In genomic region chr22:40792451-40792850, GRCh38 we compare ENCODE assay signal across 31 cellular contexts.
"Had no signal": no experiment of that assay in that cellular context is flagged by ENCODE, and none has a peak within 500 bp of the region (broad histone marks: within the 10 kb centered on the region; RNA-seq: fewer than 3 reads in every experiment).

No MANE protein-coding gene starts in this region.

- H3K9me3 ChIP-seq: adrenal gland, body of pancreas, breast epithelium had no signal

- H3K27ac ChIP-seq: body of pancreas, breast epithelium, KMS-11, RWPE1, WERI-Rb-1 had no signal

- H3K9ac ChIP-seq: KMS-11 had no signal

- H3K4me3 ChIP-seq: adrenal gland, body of pancreas, breast epithelium had no signal

- H3K27ac Mint-ChIP-seq: activated CD4-positive, alpha-beta memory T cell treated with anti-CD3 and anti-CD28 coated beads, Interleukin-2, amount 10 ng/mL, durations not matched to agents 7 days and 5 days; activated naive CD4-positive, alpha-beta T cell treated with anti-CD3 and anti-CD28 coated beads, Interleukin-2, amount 10 ng/mL, durations not matched to agents 7 days and 5 days; activated naive CD8-positive, alpha-beta T cell treated with anti-CD3 and anti-CD28 coated beads, Interleukin-2, amount 10 ng/mL, durations not matched to agents 7 days and 5 days; activated T-cell treated with anti-CD3 and anti-CD28 coated beads, Interleukin-2, amount 50 U/mL, for 24 hours had no signal

- H3K27me3 Mint-ChIP-seq: activated CD4-positive, alpha-beta memory T cell treated with anti-CD3 and anti-CD28 coated beads, Interleukin-2, amount 10 ng/mL, durations not matched to agents 7 days and 5 days; activated naive CD4-positive, alpha-beta T cell treated with anti-CD3 and anti-CD28 coated beads, Interleukin-2, amount 10 ng/mL, durations not matched to agents 7 days and 5 days; activated naive CD8-positive, alpha-beta T cell treated with anti-CD3 and anti-CD28 coated beads, Interleukin-2, amount 10 ng/mL, durations not matched to agents 7 days and 5 days; activated T-cell treated with anti-CD3 and anti-CD28 coated beads, Interleukin-2, amount 50 U/mL, for 24 hours had no signal

- ATAC-seq: body of pancreas, PC-3, Right ventricle myocardium inferior had no signal

- H3K4me3 Mint-ChIP-seq: activated CD4-positive, alpha-beta memory T cell treated with anti-CD3 and anti-CD28 coated beads, Interleukin-2, amount 10 ng/mL, durations not matched to agents 7 days and 5 days; activated naive CD4-positive, alpha-beta T cell treated with anti-CD3 and anti-CD28 coated beads, Interleukin-2, amount 10 ng/mL, durations not matched to agents 7 days and 5 days; activated naive CD8-positive, alpha-beta T cell treated with anti-CD3 and anti-CD28 coated beads, Interleukin-2, amount 10 ng/mL, durations not matched to agents 7 days and 5 days; activated T-cell treated with anti-CD3 and anti-CD28 coated beads, Interleukin-2, amount 50 U/mL, for 24 hours had no signal

- DNase-seq: activated CD4-positive, alpha-beta memory T cell treated with anti-CD3 and anti-CD28 coated beads, Interleukin-2, amount 10 ng/mL, durations not matched to agents 7 days and 5 days; activated CD4-positive, alpha-beta T cell treated with anti-CD3 and anti-CD28 coated beads for 1 hour; activated CD4-positive, alpha-beta T cell treated with anti-CD3 and anti-CD28 coated beads for 48 hours; activated CD4-positive, CD25-positive, alpha-beta regulatory T cell; activated gamma-delta T cell treated with Interleukin-2 at 50 U/mL for 16 hours; activated naive CD4-positive, alpha-beta T cell treated with anti-CD3 and anti-CD28 coated beads, Interleukin-2, amount 10 ng/mL, durations not matched to agents 7 days and 5 days; activated naive CD8-positive, alpha-beta T cell treated with anti-CD3 and anti-CD28 coated beads, Interleukin-2, amount 10 ng/mL, durations not matched to agents 7 days and 5 days; activated T-cell treated with anti-CD3 and anti-CD28 coated beads, Interleukin-2, amount 50 U/mL, for 24 hours; body of pancreas; NCI-H1092 treated with DMSO at 0.1 percent for 48 hours; NCI-H1417; NCI-H146; NCI-H187; NCI-H2029 treated with DMSO at 0.1 percent for 48 hours; NCI-H2107; NCI-H2171; NCI-H510A; NCI-H526; NCI-H748 treated with DMSO at 0.1 percent for 48 hours; NK-92 treated with Interleukin-12 subunit alpha and Interleukin-12 subunit beta, amount 100 ng/mL, for 24 hours; PC-3; SIG-M5; SW 1271; T-helper 1 cell; T1000; WERI-Rb-1 had no signal

- H3K36me3 ChIP-seq: adrenal gland, breast epithelium had no signal

- H3K9me3 Mint-ChIP-seq: activated CD4-positive, alpha-beta memory T cell treated with anti-CD3 and anti-CD28 coated beads, Interleukin-2, amount 10 ng/mL, durations not matched to agents 7 days and 5 days; activated naive CD4-positive, alpha-beta T cell treated with anti-CD3 and anti-CD28 coated beads, Interleukin-2, amount 10 ng/mL, durations not matched to agents 7 days and 5 days; activated naive CD8-positive, alpha-beta T cell treated with anti-CD3 and anti-CD28 coated beads, Interleukin-2, amount 10 ng/mL, durations not matched to agents 7 days and 5 days; activated T-cell treated with anti-CD3 and anti-CD28 coated beads, Interleukin-2, amount 50 U/mL, for 24 hours had no signal
